8 cellular contexts compared by ENCODE assay signal in genomic region chr10:121900443-121901174, GRCh38. TPM values are rescaled to one million over a fixed set of nuclear protein-coding genes. Genes with fewer than 3 reads are reported as not detected.
A peak's percentile ranks its signal among the peaks of the same experiment; 100 is the strongest.
DNase-seq lines count a peak whose midpoint lies in the region; ATAC-seq, FAIRE-seq and TF ChIP-seq lines count a peak whose summit lies in the region.

No MANE protein-coding gene starts in this region.

- DNase-seq in D721Med (ENCODE audit: insufficient read length, low spot score) (no peak), NT2/D1 (ENCODE audit: low read depth, low spot score) (peak; percentile 36), chondrocyte (ENCODE audit: low spot score) (no peak), right lobe of liver (no peak), uterus (peak in 1 of 2 donors; percentile 36), T1000 (lab: John Stamatoyannopoulos, UW) (no peak)

- no peak overlapping the region for H3K4me3 Mint-ChIP-seq in chondrocyte (ENCODE audit: unreplicated experiment)

- 50% methylated on average over 10 of the region's 10 CpGs for WGBS in right lobe of liver (ENCODE audit: insufficient coverage, low coverage, low lambda C conversion rate, missing lambda C conversion rate)

- peak overlapping the region; percentile 14 for H3K27ac ChIP-seq in HUES48 (ENCODE audit: low read depth, low read length)
- H3K27ac ChIP-seq in right lobe of liver: no peak overlapping the region
- peak overlapping the region; percentile 46 to 66 for H3K27ac ChIP-seq in uterus

- H3K27me3 ChIP-seq in HUES48 (ENCODE audit: control insufficient read depth, insufficient read depth, low read length) (no peaks in the 10 kb centered on the region), NT2/D1 (ENCODE audit: insufficient read depth, insufficient read length) (no peaks in the 10 kb centered on the region), right lobe of liver (no peaks in the 10 kb centered on the region), uterus (no peaks in the 10 kb centered on the region)

- H3K36me3 ChIP-seq in HUES48 (ENCODE audit: control insufficient read depth, insufficient read depth, low read length) (peaks cover 44% of the 10 kb centered on the region), NT2/D1 (ENCODE audit: insufficient read depth, insufficient read length, low read length) (peaks cover 24% of the 10 kb centered on the region), right lobe of liver (peaks cover 0 to 31% (median 8%) of the 10 kb centered on the region in 4 donors), uterus (no peaks in the 10 kb centered on the region)

- H3K27ac Mint-ChIP-seq in chondrocyte (ENCODE audit: unreplicated experiment): peak overlapping the region; percentile 65

- peaks cover 4% of the 10 kb centered on the region for H3K4me1 Mint-ChIP-seq in chondrocyte (ENCODE audit: low read depth)

- H3K27me3 Mint-ChIP-seq in chondrocyte (ENCODE audit: low read depth): no peaks in the 10 kb centered on the region

- no peaks in the 10 kb centered on the region for H3K9me3 ChIP-seq in HUES48 (ENCODE audit: control insufficient read depth, insufficient read depth, low read length)
- H3K9me3 ChIP-seq in NT2/D1 (ENCODE audit: insufficient read depth, low read length): no peaks in the 10 kb centered on the region
- H3K9me3 ChIP-seq in right lobe of liver: no peaks in the 10 kb centered on the region
- H3K9me3 ChIP-seq in uterus: no peaks in the 10 kb centered on the region

- ATAC-seq in GM19351 (IDR thresholded peaks at IDR 0.05; ENCODE audit: unreplicated experiment) (peak; percentile 93), right lobe of liver (peak; percentile 79 to 85 (median 80))

- H3K4me3 ChIP-seq in HUES48 (ENCODE audit: low read depth, low read length) (no peak overlapping the region), NT2/D1 (ENCODE audit: insufficient read length, low read depth) (no peak overlapping the region), right lobe of liver (no peak overlapping the region), uterus (no peak overlapping the region)

- no peak for FAIRE-seq in D721Med (lab: Jason Lieb, UNC)

- intact Hi-C loops in right lobe of liver (cut with DNase I): no loop called here
- intact Hi-C loops in uterus (cut with DNase I; ENCODE audit: low total_unique reads): no loop called here

- peaks cover 13% of the 10 kb centered on the region for H3K36me3 Mint-ChIP-seq in chondrocyte (ENCODE audit: low read depth)

- peak; percentile 74 for TF ChIP-seq CTCF in D721Med (IDR thresholded peaks at IDR 0.05; ENCODE audit: insufficient read depth, missing control alignments)
- peak; percentile 93 for TF ChIP-seq CTCF in chondrocyte (IDR thresholded peaks at IDR 0.05)
- TF ChIP-seq CTCF in right lobe of liver (IDR thresholded peaks at IDR 0.05): peak; percentile 47 to 72 (median 65)
- peak; percentile 59 to 78 (median 67) for TF ChIP-seq CTCF in uterus (IDR thresholded peaks at IDR 0.05)

- H3K9me3 Mint-ChIP-seq in chondrocyte (ENCODE audit: low read depth): no peaks in the 10 kb centered on the region

- no peak overlapping the region for H3K9ac ChIP-seq in HUES48 (ENCODE audit: low read depth, low read length)
- no peak overlapping the region for H3K9ac ChIP-seq in NT2/D1 (ENCODE audit: insufficient read length, low read depth)

- H3K4me1 ChIP-seq in HUES48 (ENCODE audit: control insufficient read depth, insufficient read depth, low read length): no peaks in the 10 kb centered on the region
- no peaks in the 10 kb centered on the region for H3K4me1 ChIP-seq in NT2/D1 (ENCODE audit: insufficient read depth, insufficient read length)
- peaks cover 0 to 10% (median 2%) of the 10 kb centered on the region in 4 donors for H3K4me1 ChIP-seq in right lobe of liver
- peaks cover 0 to 9% of the 10 kb centered on the region in 2 donors for H3K4me1 ChIP-seq in uterus

- TF ChIP-seq POLR2A in right lobe of liver (IDR thresholded peaks at IDR 0.05) (no peak), uterus (IDR thresholded peaks at IDR 0.05) (no peak)

RNA-seq across cellular contexts. Expression of gene ATE1, which starts 27.2 kb away (rescaled TPM):
- 19.8 to 24.2 TPM (median 24.0 TPM) in 3 replicates for total RNA-seq in chondrocyte
- total RNA-seq in right lobe of liver: 10 to 100 TPM; 17.7 to 21.6 (median 19.9) TPM
- total RNA-seq in uterus: 10 to 100 TPM; 13.5 to 90.2 (median 27.7) TPM

Comparison
In these comparisons a context has a peak if more than half of its experiments do, and no peak if none do; other contexts are left out.
1. H3K27ac ChIP-seq: peak in HUES48 (single experiment) and uterus (2 of 2); none in right lobe of liver (0 of 3).
2. Peak in every context shown above with its lines, with median percentiles within 50 percentile points of each other: CTCF ChIP-seq.